Comparison of ENCODE assay signal across 8 cellular contexts in the genomic region with DNA sequence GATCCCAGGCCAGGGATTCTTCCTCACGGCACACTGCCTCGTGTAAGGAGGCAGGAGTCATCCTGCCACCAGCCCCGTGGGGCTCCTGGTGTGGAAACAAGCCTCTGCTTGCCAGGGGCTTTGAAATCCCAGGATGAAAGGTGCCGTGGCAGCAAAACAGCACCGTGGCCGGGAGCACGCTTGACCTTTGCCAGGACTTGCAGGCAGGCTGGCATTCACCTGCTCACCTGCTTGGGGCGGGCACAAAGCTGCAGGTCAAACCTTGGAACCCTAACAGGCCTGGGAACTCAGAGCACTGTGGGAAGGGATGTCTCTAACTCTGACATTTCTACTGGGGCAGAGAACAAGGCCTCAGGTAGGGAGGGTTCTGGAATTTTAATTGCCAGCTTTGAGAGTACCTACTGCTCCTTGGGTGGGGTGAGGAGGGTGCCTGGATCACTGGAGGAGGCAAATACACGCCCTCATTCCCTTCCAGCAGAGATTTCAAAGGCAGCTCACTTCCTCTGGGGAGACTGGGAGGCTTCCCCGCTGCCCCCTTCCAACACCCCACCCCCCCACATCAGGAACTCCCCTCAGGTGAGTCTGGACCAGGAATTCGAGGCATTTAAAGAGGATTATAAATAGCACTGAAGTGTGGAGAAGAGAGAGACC. TPM values are rescaled to one million over a fixed set of nuclear protein-coding genes. Genes with fewer than 3 reads are reported as not detected.
DNase-seq lines count a peak whose midpoint lies in the region; ATAC-seq, FAIRE-seq and TF ChIP-seq lines count a peak whose summit lies in the region.

No MANE protein-coding gene starts in this region.

- H3K27me3 ChIP-seq in ascending aorta = no peaks in the 10 kb centered on the region
- H3K27me3 ChIP-seq in small intestine (ENCODE audit: control insufficient read depth in 2 of 2, insufficient read depth in 2 of 2, low read length in 2 of 2) = no peaks in the 10 kb centered on the region

- no peak for FAIRE-seq in small intestine (lab: Jason Lieb, UNC)

- H3K4me3 ChIP-seq in HFF-Myc (replicated peaks; ENCODE audit: low read depth, low read length) (peak overlapping the region; percentile 81), ascending aorta (peak overlapping the region; percentile 97 to 99), small intestine (ENCODE audit: low read depth in 1 of 2, low read length in 2 of 2) (peak overlapping the region in 1 of 2 donors; percentile 77)

- peaks cover 31 to 50% of the 10 kb centered on the region in 2 donors for H3K4me1 ChIP-seq in ascending aorta
- peaks cover 0 to 2% of the 10 kb centered on the region in 2 donors for H3K4me1 ChIP-seq in small intestine (ENCODE audit: control insufficient read depth in 2 of 2, insufficient read depth in 1 of 2, low read depth in 1 of 2, low read length in 1 of 2)

- 17 to 41% (median 21%) methylated on average over 11 of the region's 11 CpGs for WGBS in small intestine, 3 donors

- ATAC-seq in GM18868 (IDR thresholded peaks at IDR 0.05; ENCODE audit: unreplicated experiment) (no peak), GM19463 (IDR thresholded peaks at IDR 0.05; ENCODE audit: unreplicated experiment) (no peak)

- H3K27ac ChIP-seq in ascending aorta = peak overlapping the region; percentile 85 to 96
- H3K27ac ChIP-seq in small intestine (ENCODE audit: low read depth in 1 of 2, low read length in 1 of 2) = peak overlapping the region; percentile 86 to 94

- no peak for DNase-seq in HFF-Myc (ENCODE audit: extremely low read depth, low read depth)
- no peak for DNase-seq in ascending aorta (ENCODE audit: low spot score in 2 of 2)
- peak; percentile 16 for DNase-seq in iPS-NIHi7 (ENCODE audit: extremely low spot score)
- DNase-seq in small intestine = peak; percentile 96
- no peak for DNase-seq in GM19238 (ENCODE audit: insufficient read length, low spot score)
- no peak for DNase-seq in NCI-H2171 treated with DMSO at 0.1 percent for 48 hours (lab: John Stamatoyannopoulos, UW)

- TF ChIP-seq CTCF in HFF-Myc (IDR thresholded peaks at IDR 0.05; ENCODE audit: low read depth, low read length, missing control alignments) (no peak), ascending aorta (IDR thresholded peaks at IDR 0.05) (no peak)

- intact Hi-C loops in ascending aorta (cut with DNase I) = no loop called here

- H3K36me3 ChIP-seq in ascending aorta (no peaks in the 10 kb centered on the region), small intestine (ENCODE audit: control insufficient read depth in 2 of 2, insufficient read depth in 2 of 2, low read length in 2 of 2) (peaks cover 0 to 4% of the 10 kb centered on the region in 2 donors)

- H3K9me3 ChIP-seq in ascending aorta (no peaks in the 10 kb centered on the region), small intestine (ENCODE audit: control insufficient read depth, low read depth) (no peaks in the 10 kb centered on the region)

RNA-seq across cellular contexts. Expression of a gene that starts 45.6 kb away (rescaled TPM):
- total RNA-seq in ascending aorta = 29.3 TPM
- 10 to 100 TPM in 1 of 3 donors, 1 to 10 TPM in 1, under 1 TPM in 1; 0.89 to 14.3 (median 1.9) TPM for polyA plus RNA-seq in small intestine

Comparison
In these comparisons a context has a peak if more than half of its experiments do, and no peak if none do; other contexts are left out.
1. DNase-seq: peak in iPS-NIHi7 (single experiment) and small intestine (single experiment); none in HFF-Myc (single experiment), ascending aorta (0 of 2), GM19238 (single experiment) and NCI-H2171 treated with DMSO at 0.1 percent for 48 hours (single experiment).